8 cellular contexts compared by ENCODE assay signal in the genomic region with DNA sequence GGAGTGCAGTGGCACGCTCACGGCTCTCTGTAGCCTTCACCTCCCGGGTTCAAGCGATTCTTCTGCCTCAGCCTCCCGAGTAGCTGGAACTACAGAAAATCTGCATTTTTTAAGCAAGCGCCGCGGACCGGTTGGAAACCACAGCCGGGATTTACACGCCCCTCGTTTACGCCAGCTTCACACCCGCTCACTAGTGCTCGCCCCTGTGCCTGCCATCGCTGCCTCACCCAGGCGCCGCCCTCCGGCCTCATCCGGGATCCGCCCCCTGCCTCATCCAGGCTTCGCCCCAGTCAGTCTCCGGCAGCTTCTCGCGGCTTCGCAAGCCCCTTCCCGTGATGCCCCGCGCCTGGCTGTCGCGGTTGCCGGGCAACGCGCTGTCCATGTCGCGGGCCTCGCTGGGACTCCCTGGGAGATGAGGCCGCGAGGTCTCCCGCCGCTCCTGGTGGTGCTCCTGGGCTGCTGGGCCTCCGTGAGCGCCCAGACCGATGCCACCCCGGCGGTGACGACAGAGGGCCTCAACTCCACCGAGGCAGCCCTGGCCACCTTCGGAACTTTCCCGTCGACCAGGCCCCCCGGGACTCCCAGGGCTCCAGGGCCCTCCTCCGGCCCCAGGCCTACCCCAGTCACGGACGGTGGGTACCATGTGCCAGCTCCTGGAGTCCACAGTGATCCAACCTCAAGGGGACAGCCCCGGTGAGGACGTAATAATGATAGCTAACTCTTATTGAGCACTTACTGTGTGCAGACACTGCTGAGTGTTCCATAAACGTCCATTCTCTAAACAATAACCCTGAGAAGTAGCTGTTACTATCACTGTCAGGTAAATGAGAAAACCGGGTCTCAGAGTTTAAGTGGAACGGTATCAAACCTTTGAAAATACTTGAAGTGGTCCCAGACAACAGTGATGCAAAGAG. TPM values are rescaled to one million over a fixed set of nuclear protein-coding genes. Genes with fewer than 3 reads are reported as not detected.
A peak's percentile ranks its signal among the peaks of the same experiment; 100 is the strongest.
DNase-seq lines count a peak whose midpoint lies in the region; ATAC-seq, FAIRE-seq and TF ChIP-seq lines count a peak whose summit lies in the region.

A gene (plus strand): TSS at position 359 of the 914 bp plus-strand sequence. CDS start 54 bp downstream, at position 413.

- no peaks in the 10 kb centered on the region for H3K9me3 Mint-ChIP-seq in activated B cell treated with CpG ODN at 0.5 μM for 24 hours

- no peaks in the 10 kb centered on the region for H3K27me3 ChIP-seq in small intestine (ENCODE audit: control insufficient read depth in 2 of 2, insufficient read depth in 2 of 2, low read length in 2 of 2)

- no peaks in the 10 kb centered on the region for H3K4me1 ChIP-seq in small intestine (ENCODE audit: control insufficient read depth in 2 of 2, insufficient read depth in 1 of 2, low read depth in 1 of 2, low read length in 1 of 2)

- no peaks in the 10 kb centered on the region for H3K27me3 Mint-ChIP-seq in activated B cell treated with CpG ODN at 0.5 μM for 24 hours

- CTCF ChIA-PET in activated B cell treated with CpG ODN at 0.5 μM for 24 hours (lab: Charles Lee): interaction anchor here (1.8 to 3.1 kb wide), 2 partner anchors 13 to 84 kb away, joined by 7 to 23 read pairs; no protein-coding TSS in a partner anchor

- no peaks in the 10 kb centered on the region for H3K36me3 ChIP-seq in small intestine (ENCODE audit: control insufficient read depth in 2 of 2, insufficient read depth in 2 of 2, low read length in 2 of 2)

- H3K4me3 Mint-ChIP-seq in activated B cell treated with CpG ODN at 0.5 μM for 24 hours: peak within 1 kb of the TSS; percentile 89

- TF ChIP-seq CTCF in activated B cell treated with CpG ODN at 0.5 μM for 24 hours (IDR thresholded peaks at IDR 0.05) (no peak), cardiac fibroblast (IDR thresholded peaks at IDR 0.05; ENCODE audit: low read depth, low read length) (no peak)

- peak within 1 kb of the TSS; percentile 94 for H3K27ac Mint-ChIP-seq in activated B cell treated with CpG ODN at 0.5 μM for 24 hours

- POLR2A ChIA-PET in activated B cell treated with CpG ODN at 0.5 μM for 24 hours (lab: Charles Lee): interaction anchor here (0.6 to 2.1 kb wide), 34 partner anchors 9 to 601 kb away, joined by 3 to 29 read pairs (median 6); a partner anchor contains a TSS

- intact Hi-C loops in activated B cell treated with CpG ODN at 0.5 μM for 24 hours (cut with micrococcal nuclease): loop anchor here (1.0 to 5.0 kb wide), 3 partner anchors 9 to 33 kb away; a partner anchor contains a TSS

- peak; percentile 97 for ATAC-seq in GM18909 (IDR thresholded peaks at IDR 0.05; ENCODE audit: poor library complexity, unreplicated experiment)
- peak; percentile 95 for ATAC-seq in HG03175 (IDR thresholded peaks at IDR 0.05; ENCODE audit: unreplicated experiment)
- peak; percentile 98 for ATAC-seq in activated B cell treated with CpG ODN at 0.5 μM for 24 hours (ENCODE audit: low read depth)

- DNase-seq in AG08395 (ENCODE audit: low spot score) (peak; percentile 99), NCI-H2227 treated with DMSO at 0.1 percent for 48 hours (lab: John Stamatoyannopoulos, UW) (peak; percentile 96), activated B cell treated with CpG ODN at 0.5 μM for 24 hours (peak; percentile 95), cardiac fibroblast (ENCODE audit: low read depth in 2 of 2) (peak; percentile 93 to 96), iPS-NIHi11 (ENCODE audit: low spot score) (peak; percentile 100), small intestine (peak; percentile 90)

- H3K4me3 ChIP-seq in cardiac fibroblast (replicated peaks in 1 of 2; ENCODE audit: low read depth in 2 of 2, low read length in 2 of 2) (peak within 1 kb of the TSS; percentile 79 to 81), small intestine (ENCODE audit: low read depth in 1 of 2, low read length in 2 of 2) (peak within 1 kb of the TSS; percentile 55 to 58)

- peak within 1 kb of the TSS in 1 of 2 donors; percentile 72 for H3K27ac ChIP-seq in small intestine (ENCODE audit: low read depth in 1 of 2, low read length in 1 of 2)

- peaks cover 57% of the 10 kb centered on the region for H3K4me1 Mint-ChIP-seq in activated B cell treated with CpG ODN at 0.5 μM for 24 hours

- FAIRE-seq in small intestine (lab: Jason Lieb, UNC): no peak

- no peaks in the 10 kb centered on the region for H3K9me3 ChIP-seq in small intestine (ENCODE audit: control insufficient read depth, low read depth)

- peaks cover 2% of the 10 kb centered on the region for H3K36me3 Mint-ChIP-seq in activated B cell treated with CpG ODN at 0.5 μM for 24 hours (ENCODE audit: low read depth)

- 2 to 3% (median 3%) methylated on average over 48 to 60 of the region's 60 CpGs for WGBS in small intestine, 3 donors

RNA-seq across cellular contexts. Expression of the gene that starts here (rescaled TPM):
- 22.4 and 29.5 TPM in 2 replicates for total RNA-seq in activated B cell treated with CpG ODN at 0.5 μM for 24 hours
- 1 to 10 TPM in 2 of 3 donors, under 1 TPM in 1; 0.67 to 5.5 (median 1.6) TPM for polyA plus RNA-seq in small intestine
